In the genomic region with DNA sequence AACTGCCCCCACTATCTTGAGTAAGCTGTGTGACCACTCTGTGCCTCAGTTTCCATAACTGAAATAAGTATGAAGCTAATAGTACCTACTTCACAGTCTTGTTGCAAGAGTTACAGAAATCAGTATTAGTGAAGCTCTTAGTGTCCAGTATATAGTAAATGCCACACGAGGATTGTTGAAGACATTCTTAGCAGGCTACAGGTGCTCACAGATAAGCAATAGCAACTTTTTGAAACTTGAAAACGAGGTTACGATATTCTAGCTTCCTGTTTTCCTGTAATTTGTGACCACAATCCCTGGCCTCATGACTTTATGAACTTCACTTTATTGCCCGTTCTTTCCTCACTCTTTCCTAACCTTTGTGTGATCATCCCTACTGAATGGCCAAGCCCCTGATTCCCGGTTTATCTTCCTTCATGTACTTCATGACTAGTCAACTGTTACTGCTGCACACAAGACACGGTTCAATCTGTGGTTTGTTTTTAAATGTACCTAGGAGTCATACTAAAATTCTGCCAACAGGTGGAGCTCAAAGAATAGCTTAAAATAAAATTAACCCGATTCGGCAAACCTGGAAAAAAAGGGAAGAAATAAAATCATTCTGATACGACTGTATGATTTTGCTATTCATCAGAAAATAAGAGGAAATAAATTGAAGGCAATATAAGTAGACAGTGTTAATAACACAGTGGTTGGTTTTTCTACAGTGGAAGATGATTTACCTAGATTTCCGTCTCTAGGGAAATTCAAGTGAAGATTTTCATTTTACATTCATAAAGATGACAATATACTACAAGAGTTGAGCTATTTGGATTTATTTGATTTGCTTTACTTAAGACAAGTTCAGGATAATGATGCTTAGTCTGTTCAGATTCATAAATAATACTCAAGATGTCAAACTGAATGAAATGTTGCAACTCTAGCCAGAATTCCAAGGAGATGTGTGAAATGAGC, we compare ENCODE assay signal across 8 cellular contexts. TPM values are rescaled to one million over a fixed set of nuclear protein-coding genes. Genes with fewer than 3 reads are reported as not detected.
DNase-seq lines count a peak whose midpoint lies in the region; ATAC-seq lines count a peak whose summit lies in the region.

No MANE protein-coding gene starts in this region.

- no peak overlapping the region for H3K4me2 ChIP-seq in neuronal stem cell (ENCODE audit: insufficient read depth, low read length, poor library complexity, severe bottlenecking)

- peaks cover 15 to 23% (median 20%) of the 10 kb centered on the region in 4 donors for H3K4me1 Mint-ChIP-seq in CD4-positive, alpha-beta memory T cell
- peaks cover 21% of the 10 kb centered on the region for H3K4me1 Mint-ChIP-seq in activated CD4-positive, alpha-beta memory T cell treated with anti-CD3 and anti-CD28 coated beads for 36 hours (ENCODE audit: low read depth)

- H3K23ac ChIP-seq in neuronal stem cell (ENCODE audit: low read depth, low read length, poor library complexity), result no peak overlapping the region

- no peak overlapping the region for H3K9ac ChIP-seq in neuronal stem cell (ENCODE audit: low read depth, low read length, poor library complexity)

- H3K9me3 Mint-ChIP-seq in CD4-positive, alpha-beta memory T cell, result no peaks in the 10 kb centered on the region
- H3K9me3 Mint-ChIP-seq in activated CD4-positive, alpha-beta memory T cell treated with anti-CD3 and anti-CD28 coated beads for 36 hours, result no peaks in the 10 kb centered on the region

- H3K14ac ChIP-seq in neuronal stem cell (ENCODE audit: low read length), result no peak overlapping the region

- in situ Hi-C loops in SK-MEL-5 (cut with HindIII; ENCODE audit: low pct_unique_long_range_greater_than_20kb, low sequenced_read_pairs), result no loop called here

- intact Hi-C loops in CD4-positive, alpha-beta memory T cell (cut with micrococcal nuclease), result loop anchor here (1.0 to 5.0 kb wide), 5 partner anchors 99 to 625 kb away; a partner anchor contains a TSS
- intact Hi-C loops in activated CD4-positive, alpha-beta memory T cell treated with anti-CD3 and anti-CD28 coated beads for 36 hours (cut with micrococcal nuclease), result loop anchor here (1.0 to 10.0 kb wide), 4 partner anchors 99 to 469 kb away; no protein-coding TSS in a partner anchor

- H2BK12ac ChIP-seq in neuronal stem cell (ENCODE audit: low read length), result no peak overlapping the region

- ATAC-seq in GM18909 (IDR thresholded peaks at IDR 0.05; ENCODE audit: poor library complexity, unreplicated experiment) (peak; percentile 65), esophagus mucosa (peak; percentile 50)

- no peaks in the 10 kb centered on the region for H3K79me1 ChIP-seq in neuronal stem cell (ENCODE audit: low read depth, low read length)

- H2BK15ac ChIP-seq in neuronal stem cell (ENCODE audit: low read length), result no peak overlapping the region

- peak in 4 of 5 donors; percentile 52 to 66 (median 62) for DNase-seq in CD4-positive, alpha-beta memory T cell
- DNase-seq in M059J (ENCODE audit: low read depth), result peak; percentile 57
- DNase-seq in SK-MEL-5 (ENCODE audit: low read depth, low spot score), result peak; percentile 65
- DNase-seq in neuronal stem cell (ENCODE audit: low spot score), result peak; percentile 23
- DNase-seq in T-helper 9 cell, result no peak
- DNase-seq in activated CD4-positive, alpha-beta memory T cell treated with anti-CD3 and anti-CD28 coated beads for 36 hours, result no peak

- H3K36me3 Mint-ChIP-seq in CD4-positive, alpha-beta memory T cell, result peaks cover 8 to 24% of the 10 kb centered on the region in 2 donors
- no peaks in the 10 kb centered on the region for H3K36me3 Mint-ChIP-seq in activated CD4-positive, alpha-beta memory T cell treated with anti-CD3 and anti-CD28 coated beads for 36 hours

- H3K4me1 ChIP-seq in CD4-positive, alpha-beta memory T cell (ENCODE audit: insufficient read depth, low read length), result peaks cover 28% of the 10 kb centered on the region
- H3K4me1 ChIP-seq in neuronal stem cell (ENCODE audit: control insufficient read depth in 2 of 2, insufficient read depth in 1 of 2, low read depth in 1 of 2, low read length in 2 of 2), result no peaks in the 10 kb centered on the region

- H3K9me3 ChIP-seq in CD4-positive, alpha-beta memory T cell (ENCODE audit: control insufficient read depth in 1 of 2, low read length in 2 of 2), result no peaks in the 10 kb centered on the region
- H3K9me3 ChIP-seq in neuronal stem cell (replicated peaks in 1 of 2; ENCODE audit: control insufficient read depth in 2 of 2, insufficient read depth in 1 of 2, low read depth in 1 of 2, low read length in 2 of 2), result no peaks in the 10 kb centered on the region

- H3K27me3 ChIP-seq in CD4-positive, alpha-beta memory T cell (ENCODE audit: insufficient read depth, low read length), result no peaks in the 10 kb centered on the region
- peaks cover 0 to 6% (median 0%) of the 10 kb centered on the region in 3 experiments for H3K27me3 ChIP-seq in neuronal stem cell (ENCODE audit: control insufficient read depth in 3 of 3, insufficient read depth in 3 of 3, low read depth in 1 of 3, low read length in 3 of 3)

- H2AK5ac ChIP-seq in neuronal stem cell (ENCODE audit: low read depth, low read length), result no peak overlapping the region

- no peak overlapping the region for H3K18ac ChIP-seq in neuronal stem cell (ENCODE audit: low read length)

- no peak overlapping the region for H2AFZ ChIP-seq in neuronal stem cell (ENCODE audit: low read length)

- CTCF ChIA-PET in CD4-positive, alpha-beta memory T cell (lab: Charles Lee; ENCODE audit: partially characterized antibody), result interaction anchor here (0.6 to 13.9 kb wide), 49 partner anchors 8 to 1110 kb away, joined by 3 to 567 read pairs (median 5); a partner anchor contains a TSS
- CTCF ChIA-PET in activated CD4-positive, alpha-beta memory T cell treated with anti-CD3 and anti-CD28 coated beads for 36 hours (lab: Charles Lee), result interaction anchor here (0.7 to 10.9 kb wide), 45 partner anchors 11 to 1110 kb away, joined by 3 to 412 read pairs (median 5); a partner anchor contains a TSS

- no peak overlapping the region for H3K4ac ChIP-seq in neuronal stem cell (ENCODE audit: low read length)

- no peak overlapping the region for H2BK5ac ChIP-seq in neuronal stem cell (ENCODE audit: low read length)

- no peaks in the 10 kb centered on the region for H3K27me3 Mint-ChIP-seq in CD4-positive, alpha-beta memory T cell
- H3K27me3 Mint-ChIP-seq in activated CD4-positive, alpha-beta memory T cell treated with anti-CD3 and anti-CD28 coated beads for 36 hours, result no peaks in the 10 kb centered on the region

- WGBS in neuronal stem cell (ENCODE audit: extremely low coverage in 2 of 2, insufficient read length in 2 of 2, insufficient replicate concordance in 1 of 2), 2 donors, result no CpG with 5 or more reads among the region's 10 CpGs

- H3K36me3 ChIP-seq in CD4-positive, alpha-beta memory T cell (ENCODE audit: insufficient read depth, low read length), result no peaks in the 10 kb centered on the region
- no peaks in the 10 kb centered on the region for H3K36me3 ChIP-seq in neuronal stem cell (replicated peaks in 1 of 2; ENCODE audit: control insufficient read depth in 2 of 2, insufficient read depth in 2 of 2, low read length in 2 of 2)

- H2BK120ac ChIP-seq in neuronal stem cell (ENCODE audit: low read depth, low read length), result no peak overlapping the region

- no peak overlapping the region for H3K4me3 ChIP-seq in CD4-positive, alpha-beta memory T cell (ENCODE audit: low read length in 2 of 2)
- H3K4me3 ChIP-seq in neuronal stem cell (ENCODE audit: low read length in 2 of 2), result no peak overlapping the region

- POLR2A ChIA-PET in CD4-positive, alpha-beta memory T cell (lab: Charles Lee; ENCODE audit: partially characterized antibody), result interaction anchor here (0.6 to 7.0 kb wide), 15 partner anchors 10 to 154 kb away, joined by 3 to 70 read pairs (median 9); a partner anchor contains a TSS
- POLR2A ChIA-PET in activated CD4-positive, alpha-beta memory T cell treated with anti-CD3 and anti-CD28 coated beads for 36 hours (lab: Charles Lee), result interaction anchor here (0.7 to 2.8 kb wide), 3 partner anchors 98 to 103 kb away, joined by 4 to 9 read pairs (median 4); a partner anchor contains a TSS

- H3K27ac ChIP-seq in CD4-positive, alpha-beta memory T cell (ENCODE audit: low read depth, low read length), result no peak overlapping the region
- no peak overlapping the region for H3K27ac ChIP-seq in neuronal stem cell (replicated peaks; ENCODE audit: low read length)

- no peak overlapping the region for H4K91ac ChIP-seq in neuronal stem cell (ENCODE audit: low read depth, low read length, poor library complexity)

- no peak overlapping the region for H3K4me3 Mint-ChIP-seq in CD4-positive, alpha-beta memory T cell
- H3K4me3 Mint-ChIP-seq in activated CD4-positive, alpha-beta memory T cell treated with anti-CD3 and anti-CD28 coated beads for 36 hours, result no peak overlapping the region

- H4K8ac ChIP-seq in neuronal stem cell (ENCODE audit: low read depth, low read length), result no peak overlapping the region

- H3K27ac Mint-ChIP-seq in CD4-positive, alpha-beta memory T cell, result no peak overlapping the region
- H3K27ac Mint-ChIP-seq in activated CD4-positive, alpha-beta memory T cell treated with anti-CD3 and anti-CD28 coated beads for 36 hours, result no peak overlapping the region

RNA-seq across cellular contexts. Expression of a gene that starts 38.1 kb away (rescaled TPM):
- total RNA-seq in CD4-positive, alpha-beta memory T cell, result 100 to 1,000 TPM; 130 TPM
- 100 to 1,000 TPM; 221 to 230 TPM for polyA plus RNA-seq in CD4-positive, alpha-beta memory T cell
- 386 and 537 TPM in 2 replicates for total RNA-seq in M059J (2014; rRNA removed; shearing (Covaris generic))
- total RNA-seq in SK-MEL-5 (2014; rRNA removed; shearing (Covaris generic)), result 36.8 and 40.4 TPM in 2 replicates
- polyA plus RNA-seq in SK-MEL-5 (2015; cell fraction: cytosol; rRNA removed), result 51.2 and 57.2 TPM in 2 replicates
- 65.7 and 66.7 TPM in 2 replicates for polyA plus RNA-seq in SK-MEL-5 (2015; cell fraction: nucleus; rRNA removed)
- 51.0 TPM for total RNA-seq in esophagus mucosa
- polyA plus RNA-seq in neuronal stem cell (2013, experiment 1 of 2), result 30.6 TPM
- 31.1 TPM for polyA plus RNA-seq in neuronal stem cell (2013, experiment 2 of 2)
- total RNA-seq in activated CD4-positive, alpha-beta memory T cell treated with anti-CD3 and anti-CD28 coated beads for 36 hours, result 100 to 1,000 TPM; 309 to 314 TPM

Comparison
In these comparisons a context has a peak if more than half of its experiments do, and no peak if none do; other contexts are left out.
1. DNase-seq: peak in CD4-positive, alpha-beta memory T cell (4 of 5), M059J (single experiment), SK-MEL-5 (single experiment) and neuronal stem cell (single experiment); none in T-helper 9 cell (single experiment) and activated CD4-positive, alpha-beta memory T cell treated with anti-CD3 and anti-CD28 coated beads for 36 hours (single experiment).